8 cellular contexts compared by ENCODE assay signal in the genomic region with DNA sequence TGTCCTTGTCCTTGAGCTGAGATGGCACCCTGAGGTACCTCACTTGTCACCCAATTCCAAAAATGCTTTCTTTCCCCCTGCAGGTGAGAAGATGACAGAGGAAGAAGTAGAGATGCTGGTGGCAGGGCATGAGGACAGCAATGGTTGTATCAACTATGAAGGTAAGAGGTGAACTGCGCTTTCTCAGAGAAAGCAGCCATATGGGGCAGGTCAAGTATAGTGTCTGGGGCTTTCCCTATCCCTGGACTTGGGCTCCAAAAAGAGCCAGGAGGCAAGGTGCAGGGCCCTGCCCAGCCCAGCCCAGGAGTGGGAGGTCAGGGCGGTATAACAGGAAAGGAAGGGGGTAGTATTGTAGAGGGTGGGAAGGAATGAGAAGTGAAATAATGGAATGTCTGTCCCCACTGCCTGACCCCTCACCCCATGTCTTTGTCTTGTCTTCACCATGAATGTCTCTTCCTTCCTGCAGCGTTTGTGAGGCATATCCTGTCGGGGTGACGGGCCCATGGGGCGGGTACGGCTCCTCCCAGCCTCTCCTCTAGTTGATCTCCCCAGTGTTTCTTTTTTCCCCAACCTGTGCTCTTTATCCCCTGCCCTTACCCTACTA. TPM values are rescaled to one million over a fixed set of nuclear protein-coding genes. Genes with fewer than 3 reads are reported as not detected.
DNase-seq lines count a peak whose midpoint lies in the region; ATAC-seq, FAIRE-seq and TF ChIP-seq lines count a peak whose summit lies in the region.

No MANE protein-coding gene starts in this region.

- H3K9me3 ChIP-seq in DND-41 (ENCODE audit: insufficient read depth, low read length, severe bottlenecking), result no peaks in the 10 kb centered on the region
- no peaks in the 10 kb centered on the region for H3K9me3 ChIP-seq in SK-N-SH

- peaks cover 60% of the 10 kb centered on the region for H3F3A ChIP-seq in SK-N-SH (replicated peaks; ENCODE audit: insufficient read depth)

- TF ChIP-seq CTCF in DND-41 (IDR thresholded peaks at IDR 0.05; ENCODE audit: borderline replicate concordance, extremely low read depth, low read length, poor library complexity, severe bottlenecking) (peak; percentile 1), SK-N-SH (IDR thresholded peaks at IDR 0.05) (no peak)

- CTCF ChIA-PET in SK-N-SH (lab: Yijun Ruan, JAX), result interaction anchor here (1.3 to 7.8 kb wide), 6 partner anchors 9 to 34 kb away, joined by 3 to 60 read pairs (median 8); partner anchors contain the start of genes ESYT1 and SMARCC2

- peak overlapping the region; percentile 96 for H3K27ac Mint-ChIP-seq in activated naive CD8-positive, alpha-beta T cell treated with anti-CD3 and anti-CD28 coated beads, Interleukin-2, amount 50 U/mL, for 24 hours

- FAIRE-seq in RCC 7860 (lab: Jason Lieb, UNC), result no peak

- DNase-seq in DND-41 (peak; percentile 49), SK-N-SH (no peak), RCC 7860 (ENCODE audit: low spot score) (no peak), NK-92 (lab: John Stamatoyannopoulos, UW; ENCODE audit: unreplicated experiment) (no peak)
- DNase-seq in activated naive CD8-positive, alpha-beta T cell treated with anti-CD3 and anti-CD28 coated beads, Interleukin-2, amount 50 U/mL, for 24 hours, result peak; percentile 56
- DNase-seq in stimulated activated CD8-positive, alpha-beta memory T cell treated with anti-CD3 and anti-CD28 coated beads, Interleukin-12 subunit alpha, Interleukin-12 subunit beta, amount 100 ng/mL, for 1 hour (ENCODE audit: low read depth), result peak; percentile 43

- H3K27ac ChIP-seq in DND-41 (ENCODE audit: low read length), result peak overlapping the region; percentile 89
- peak overlapping the region; percentile 8 to 82; a peak in 3 of 4 replicates for H3K27ac ChIP-seq in SK-N-SH (ENCODE audit: low read depth in 2 of 2, low read length in 1 of 2)
- peak overlapping the region; percentile 89 for H3K27ac ChIP-seq in layer of hippocampus (ENCODE audit: low read depth, low read length)

- H3K4me1 Mint-ChIP-seq in activated naive CD8-positive, alpha-beta T cell treated with anti-CD3 and anti-CD28 coated beads, Interleukin-2, amount 50 U/mL, for 24 hours, result peaks cover 44% of the 10 kb centered on the region

- no peak overlapping the region for H2AFZ ChIP-seq in DND-41 (ENCODE audit: low read depth, low read length)
- H2AFZ ChIP-seq in SK-N-SH (ENCODE audit: low read depth), result no peak overlapping the region

- H3K36me3 ChIP-seq in DND-41 (ENCODE audit: insufficient read depth, low read length), result peaks cover 67% of the 10 kb centered on the region
- H3K36me3 ChIP-seq in SK-N-SH (replicated peaks in 1 of 2; ENCODE audit: control insufficient read depth in 1 of 2, insufficient read depth in 2 of 2, low read length in 1 of 2), result peaks cover 51 to 54% of the 10 kb centered on the region in 2 experiments

- POLR2A ChIA-PET in SK-N-SH (lab: Yijun Ruan, JAX), result interaction anchor here (0.6 to 2.5 kb wide), 4 partner anchors 16 to 104 kb away, joined by 3 to 19 read pairs (median 8); partner anchors contain the start of gene ESYT1

- TF ChIP-seq EP300 in SK-N-SH (IDR thresholded peaks at IDR 0.05; ENCODE audit: borderline replicate concordance in 1 of 2, low read depth in 1 of 2, low read length in 1 of 2), result no peak

- peaks cover 13% of the 10 kb centered on the region for H4K20me1 ChIP-seq in DND-41 (ENCODE audit: insufficient read depth, low read length)
- peaks cover 42% of the 10 kb centered on the region for H4K20me1 ChIP-seq in SK-N-SH (ENCODE audit: insufficient read depth)

- H3K36me3 Mint-ChIP-seq in activated naive CD8-positive, alpha-beta T cell treated with anti-CD3 and anti-CD28 coated beads, Interleukin-2, amount 50 U/mL, for 24 hours (ENCODE audit: low read depth), result peaks cover 55% of the 10 kb centered on the region

- no peaks in the 10 kb centered on the region for H3K9me2 ChIP-seq in SK-N-SH

- H3K4me1 ChIP-seq in DND-41 (ENCODE audit: insufficient read depth, low read length) (peaks cover 53% of the 10 kb centered on the region), SK-N-SH (ENCODE audit: control insufficient read depth in 1 of 2, insufficient read depth in 2 of 2, low read depth in 1 of 2, low read length in 1 of 2) (peaks cover 23 to 28% of the 10 kb centered on the region in 2 experiments; a peak in 3 of 4 replicates)

- H3K27me3 ChIP-seq in DND-41 (ENCODE audit: insufficient read depth, low read length, poor library complexity), result no peaks in the 10 kb centered on the region
- no peaks in the 10 kb centered on the region for H3K27me3 ChIP-seq in SK-N-SH (ENCODE audit: insufficient read depth)
- H3K27me3 ChIP-seq in layer of hippocampus (ENCODE audit: control insufficient read depth, insufficient read depth, low read length), result no peaks in the 10 kb centered on the region

- no peaks in the 10 kb centered on the region for H3K27me3 Mint-ChIP-seq in activated naive CD8-positive, alpha-beta T cell treated with anti-CD3 and anti-CD28 coated beads, Interleukin-2, amount 50 U/mL, for 24 hours

- H3K9ac ChIP-seq in DND-41 (ENCODE audit: low read depth, low read length), result peak overlapping the region; percentile 89
- H3K9ac ChIP-seq in SK-N-SH, result peak overlapping the region; percentile 94

- no peaks in the 10 kb centered on the region for H3K9me3 Mint-ChIP-seq in activated naive CD8-positive, alpha-beta T cell treated with anti-CD3 and anti-CD28 coated beads, Interleukin-2, amount 50 U/mL, for 24 hours

- H3K4me3 ChIP-seq in DND-41 (ENCODE audit: low read depth in 1 of 2, low read length in 2 of 2) (peak overlapping the region in 1 of 2 experiments; percentile 69; a peak in 2 of 4 replicates), SK-N-SH (ENCODE audit: low read depth in 2 of 2, low read length in 1 of 2) (peak overlapping the region; percentile 82 to 87)

- peaks cover 58% of the 10 kb centered on the region for H3K79me2 ChIP-seq in DND-41 (ENCODE audit: insufficient read depth, low read length)
- H3K79me2 ChIP-seq in SK-N-SH (ENCODE audit: insufficient read depth), result peaks cover 53% of the 10 kb centered on the region

- peak overlapping the region; percentile 78 for H3K4me2 ChIP-seq in DND-41 (ENCODE audit: insufficient read depth, low read length)
- peak overlapping the region; percentile 97 for H3K4me2 ChIP-seq in SK-N-SH

- whole genome bisulfite sequencing in SK-N-SH (ENCODE audit: low lambda C conversion rate), result 80% methylated on average over 6 of the region's 7 CpGs

- TF ChIP-seq RAD21 in SK-N-SH (IDR thresholded peaks at IDR 0.05; ENCODE audit: low read length), result no peak

- peak overlapping the region; percentile 96 for H3K4me3 Mint-ChIP-seq in activated naive CD8-positive, alpha-beta T cell treated with anti-CD3 and anti-CD28 coated beads, Interleukin-2, amount 50 U/mL, for 24 hours

- ATAC-seq in DND-41 (ENCODE audit: insufficient read depth, low read depth) (no peak; the same call in 2 of the 3 replicates), GM19452 (IDR thresholded peaks at IDR 0.05; ENCODE audit: unreplicated experiment) (no peak)
- peak; percentile 38 for ATAC-seq in activated naive CD8-positive, alpha-beta T cell treated with anti-CD3 and anti-CD28 coated beads, Interleukin-2, amount 50 U/mL, for 24 hours

TF ChIP-seq in SK-N-SH, 30 proteins besides CTCF, POLR2A, EP300 and RAD21 (continues in another document):
- no peak for TF ChIP-seq PBX3 (IDR thresholded peaks at IDR 0.05)
- no peak for TF ChIP-seq YY1 (IDR thresholded peaks at IDR 0.05; ENCODE audit: low read depth)
- no peak for TF ChIP-seq MXI1 (IDR thresholded peaks at IDR 0.05; ENCODE audit: low read depth, low read length)
- TF ChIP-seq GATA2 (CRISPR knock-in tag; IDR thresholded peaks at IDR 0.05), result no peak
- no peak for TF ChIP-seq TEAD4 (IDR thresholded peaks at IDR 0.05; ENCODE audit: borderline replicate concordance, insufficient read depth)
- TF ChIP-seq, protein P1, sequence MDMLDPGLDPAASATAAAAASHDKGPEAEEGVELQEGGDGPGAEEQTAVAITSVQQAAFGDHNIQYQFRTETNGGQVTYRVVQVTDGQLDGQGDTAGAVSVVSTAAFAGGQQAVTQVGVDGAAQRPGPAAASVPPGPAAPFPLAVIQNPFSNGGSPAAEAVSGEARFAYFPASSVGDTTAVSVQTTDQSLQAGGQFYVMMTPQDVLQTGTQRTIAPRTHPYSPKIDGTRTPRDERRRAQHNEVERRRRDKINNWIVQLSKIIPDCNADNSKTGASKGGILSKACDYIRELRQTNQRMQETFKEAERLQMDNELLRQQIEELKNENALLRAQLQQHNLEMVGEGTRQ (IDR thresholded peaks at IDR 0.05; ENCODE audit: borderline replicate concordance, low read depth, low read length), result no peak
- no peak for TF ChIP-seq FOXM1 (IDR thresholded peaks at IDR 0.05; ENCODE audit: low read depth)
- no peak for TF ChIP-seq CHD2 (IDR thresholded peaks at IDR 0.05; ENCODE audit: low read length, partially characterized antibody)
- TF ChIP-seq NRF1 (IDR thresholded peaks at IDR 0.05; ENCODE audit: low read depth, low read length), result no peak
- TF ChIP-seq RCOR1 (IDR thresholded peaks at IDR 0.05; ENCODE audit: low read length), result no peak
- no peak for TF ChIP-seq ELF1 (IDR thresholded peaks at IDR 0.05)
- no peak for TF ChIP-seq JUND (IDR thresholded peaks at IDR 0.05)
- no peak for TF ChIP-seq NFIC (IDR thresholded peaks at IDR 0.05; ENCODE audit: borderline replicate concordance)

RNA-seq across cellular contexts. Expression of gene MYL6, which starts 2.1 kb away (rescaled TPM):
- polyA plus RNA-seq in SK-N-SH (2012; rRNA removed), result 4,697 and 4,711 TPM in 2 replicates
- 5,071 and 5,786 TPM in 2 replicates for polyA plus RNA-seq in SK-N-SH (2012; cell fraction: cytosol; rRNA removed)
- polyA plus RNA-seq in SK-N-SH (2012; cell fraction: nucleus; rRNA removed), result 2,747 and 3,220 TPM in 2 replicates

RNA-seq across cellular contexts. Expression of gene MYL6B, which starts 7.9 kb away (rescaled TPM):
- 203 and 234 TPM in 2 replicates for polyA plus RNA-seq in SK-N-SH (2012; rRNA removed)
- polyA plus RNA-seq in SK-N-SH (2012; cell fraction: cytosol; rRNA removed), result 217 and 220 TPM in 2 replicates
- 99.3 and 133 TPM in 2 replicates for polyA plus RNA-seq in SK-N-SH (2012; cell fraction: nucleus; rRNA removed)

RNA-seq across cellular contexts. Expression of gene SMARCC2, which starts 29.0 kb away (rescaled TPM):
- 64.3 and 73.0 TPM in 2 replicates for polyA plus RNA-seq in SK-N-SH (2012; rRNA removed)
- 41.9 and 47.1 TPM in 2 replicates for polyA plus RNA-seq in SK-N-SH (2012; cell fraction: cytosol; rRNA removed)
- 145 and 203 TPM in 2 replicates for polyA plus RNA-seq in SK-N-SH (2012; cell fraction: nucleus; rRNA removed)

RNA-seq across cellular contexts. Expression of gene ESYT1, which starts 32.2 kb away (rescaled TPM):
- 132 and 143 TPM in 2 replicates for polyA plus RNA-seq in SK-N-SH (2012; rRNA removed)
- 76.6 and 100 TPM in 2 replicates for polyA plus RNA-seq in SK-N-SH (2012; cell fraction: cytosol; rRNA removed)
- 203 and 237 TPM in 2 replicates for polyA plus RNA-seq in SK-N-SH (2012; cell fraction: nucleus; rRNA removed)

RNA-seq across cellular contexts. Expression of gene ZC3H10, which starts 42.2 kb away (rescaled TPM):
- 1.9 and 2.0 TPM in 2 replicates for polyA plus RNA-seq in SK-N-SH (2012; rRNA removed)
- 1.1 and 1.3 TPM in 2 replicates for polyA plus RNA-seq in SK-N-SH (2012; cell fraction: cytosol; rRNA removed)
- 4.3 and 4.4 TPM in 2 replicates for polyA plus RNA-seq in SK-N-SH (2012; cell fraction: nucleus; rRNA removed)

Comparison
In these comparisons a context has a peak if more than half of its experiments do, and no peak if none do; other contexts are left out.
1. DNase-seq: peak in DND-41 (single experiment), activated naive CD8-positive, alpha-beta T cell treated with anti-CD3 and anti-CD28 coated beads, Interleukin-2, amount 50 U/mL, for 24 hours (single experiment) and stimulated activated CD8-positive, alpha-beta memory T cell treated with anti-CD3 and anti-CD28 coated beads, Interleukin-12 subunit alpha, Interleukin-12 subunit beta, amount 100 ng/mL, for 1 hour (single experiment); none in SK-N-SH (single experiment), RCC 7860 (single experiment) and NK-92 (single experiment).
2. Peak in every context shown above with its lines, with median percentiles within 50 percentile points of each other: H3K27ac ChIP-seq.